1 cellular context compared by ENCODE assay signal in the genomic region with DNA sequence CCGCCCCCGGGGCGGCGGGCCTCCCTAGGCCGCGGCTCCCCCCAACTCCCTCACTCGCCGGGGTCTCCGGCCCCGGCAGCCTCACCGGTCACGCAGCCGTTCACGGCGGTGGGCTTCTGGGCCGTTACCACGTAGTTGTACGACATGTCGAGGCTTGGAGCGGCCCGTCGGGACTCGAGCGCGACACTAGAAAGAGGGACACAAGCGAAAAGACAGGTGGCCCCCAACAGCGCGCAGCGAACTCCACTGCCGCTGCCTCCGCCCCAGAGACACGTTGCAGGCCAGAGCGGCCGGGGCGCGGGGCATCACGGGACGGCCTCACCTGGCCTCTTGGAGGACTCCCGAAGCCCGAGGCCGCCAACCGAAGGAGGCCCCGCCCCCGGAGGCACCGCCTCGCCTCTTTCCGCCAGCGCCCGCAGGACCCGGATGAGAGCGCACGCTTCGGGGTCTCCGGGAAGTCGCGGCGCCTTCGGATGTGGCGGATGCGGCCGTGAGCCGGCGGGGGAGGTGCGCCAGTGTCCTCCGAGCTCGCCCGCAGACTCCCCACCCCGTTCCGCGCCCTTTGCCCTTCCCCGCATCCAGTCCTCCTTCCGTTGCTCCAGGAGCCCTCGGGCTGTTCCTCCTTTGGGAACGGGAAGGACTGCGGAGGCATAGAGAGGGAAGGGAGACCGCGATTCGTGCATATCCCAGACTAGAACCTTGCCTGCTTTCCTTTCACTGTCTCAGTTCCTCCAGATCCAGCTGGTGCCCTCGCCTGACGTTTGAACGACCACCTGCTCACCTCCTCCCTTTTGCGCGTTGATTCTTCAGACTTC.
TF ChIP-seq lines count a peak whose summit lies in the region.

A gene (minus strand): TSS at position 283 of the 815 bp plus-strand sequence. CDS start 137 bp downstream, at position 146.
A gene with protein sequence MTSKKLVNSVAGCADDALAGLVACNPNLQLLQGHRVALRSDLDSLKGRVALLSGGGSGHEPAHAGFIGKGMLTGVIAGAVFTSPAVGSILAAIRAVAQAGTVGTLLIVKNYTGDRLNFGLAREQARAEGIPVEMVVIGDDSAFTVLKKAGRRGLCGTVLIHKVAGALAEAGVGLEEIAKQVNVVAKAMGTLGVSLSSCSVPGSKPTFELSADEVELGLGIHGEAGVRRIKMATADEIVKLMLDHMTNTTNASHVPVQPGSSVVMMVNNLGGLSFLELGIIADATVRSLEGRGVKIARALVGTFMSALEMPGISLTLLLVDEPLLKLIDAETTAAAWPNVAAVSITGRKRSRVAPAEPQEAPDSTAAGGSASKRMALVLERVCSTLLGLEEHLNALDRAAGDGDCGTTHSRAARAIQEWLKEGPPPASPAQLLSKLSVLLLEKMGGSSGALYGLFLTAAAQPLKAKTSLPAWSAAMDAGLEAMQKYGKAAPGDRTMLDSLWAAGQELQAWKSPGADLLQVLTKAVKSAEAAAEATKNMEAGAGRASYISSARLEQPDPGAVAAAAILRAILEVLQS (plus strand): TSS at position 406 of the 815 bp plus-strand sequence. CDS start 1,501 bp downstream, outside the sequence.

TF ChIP-seq in K562, 482 proteins besides CTCF, POLR2A, EP300 and RAD21 (continued from another document and continues in another):
- TF ChIP-seq NUFIP1 (IDR thresholded peaks at IDR 0.05; ENCODE audit: partially characterized antibody) = no peak
- TF ChIP-seq, protein P1, sequence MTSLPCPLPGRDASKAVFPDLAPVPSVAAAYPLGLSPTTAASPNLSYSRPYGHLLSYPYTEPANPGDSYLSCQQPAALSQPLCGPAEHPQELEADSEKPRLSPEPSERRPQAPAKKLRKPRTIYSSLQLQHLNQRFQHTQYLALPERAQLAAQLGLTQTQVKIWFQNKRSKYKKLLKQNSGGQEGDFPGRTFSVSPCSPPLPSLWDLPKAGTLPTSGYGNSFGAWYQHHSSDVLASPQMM (CRISPR knock-in tag; IDR thresholded peaks at IDR 0.05) = no peak
- TF ChIP-seq ESRRA (IDR thresholded peaks at IDR 0.05; ENCODE audit: borderline replicate concordance, low read depth) = peak; percentile 65; the same call in 1 of the 2 replicates
- no peak for TF ChIP-seq ASH1L (IDR thresholded peaks at IDR 0.05; ENCODE audit: borderline replicate concordance, low read depth, partially characterized antibody)
- TF ChIP-seq TSC22D4 (tag; IDR thresholded peaks at IDR 0.05) = no peak
- TF ChIP-seq CREBBP (IDR thresholded peaks at IDR 0.05; ENCODE audit: low read depth, low read length) = no peak
- peak; percentile 16; the same call in 1 of the 2 replicates for TF ChIP-seq TARDBP (IDR thresholded peaks at IDR 0.05)
- TF ChIP-seq, protein P2, sequence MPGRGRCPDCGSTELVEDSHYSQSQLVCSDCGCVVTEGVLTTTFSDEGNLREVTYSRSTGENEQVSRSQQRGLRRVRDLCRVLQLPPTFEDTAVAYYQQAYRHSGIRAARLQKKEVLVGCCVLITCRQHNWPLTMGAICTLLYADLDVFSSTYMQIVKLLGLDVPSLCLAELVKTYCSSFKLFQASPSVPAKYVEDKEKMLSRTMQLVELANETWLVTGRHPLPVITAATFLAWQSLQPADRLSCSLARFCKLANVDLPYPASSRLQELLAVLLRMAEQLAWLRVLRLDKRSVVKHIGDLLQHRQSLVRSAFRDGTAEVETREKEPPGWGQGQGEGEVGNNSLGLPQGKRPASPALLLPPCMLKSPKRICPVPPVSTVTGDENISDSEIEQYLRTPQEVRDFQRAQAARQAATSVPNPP (IDR thresholded peaks at IDR 0.05; ENCODE audit: borderline replicate concordance, insufficient read depth, insufficient read length) = no peak
- TF ChIP-seq C11orf30 (IDR thresholded peaks at IDR 0.05; ENCODE audit: low read depth) = peak; percentile 78
- TF ChIP-seq BRD9 (IDR thresholded peaks at IDR 0.05; ENCODE audit: low read depth, partially characterized antibody) = peak; percentile 44
- no peak for TF ChIP-seq ZNF41 (CRISPR knock-in tag; conservative IDR thresholded peaks at IDR 0.05)
- TF ChIP-seq SIN3A (IDR thresholded peaks at IDR 0.05; ENCODE audit: borderline replicate concordance in 2 of 2, control insufficient read depth in 1 of 2, low read depth in 2 of 2, low read length in 2 of 2) = peak; percentile 53 to 92; a peak in 3 of 4 replicates
- no peak for TF ChIP-seq KLF16 (IDR thresholded peaks at IDR 0.05)
- TF ChIP-seq, protein P3, sequence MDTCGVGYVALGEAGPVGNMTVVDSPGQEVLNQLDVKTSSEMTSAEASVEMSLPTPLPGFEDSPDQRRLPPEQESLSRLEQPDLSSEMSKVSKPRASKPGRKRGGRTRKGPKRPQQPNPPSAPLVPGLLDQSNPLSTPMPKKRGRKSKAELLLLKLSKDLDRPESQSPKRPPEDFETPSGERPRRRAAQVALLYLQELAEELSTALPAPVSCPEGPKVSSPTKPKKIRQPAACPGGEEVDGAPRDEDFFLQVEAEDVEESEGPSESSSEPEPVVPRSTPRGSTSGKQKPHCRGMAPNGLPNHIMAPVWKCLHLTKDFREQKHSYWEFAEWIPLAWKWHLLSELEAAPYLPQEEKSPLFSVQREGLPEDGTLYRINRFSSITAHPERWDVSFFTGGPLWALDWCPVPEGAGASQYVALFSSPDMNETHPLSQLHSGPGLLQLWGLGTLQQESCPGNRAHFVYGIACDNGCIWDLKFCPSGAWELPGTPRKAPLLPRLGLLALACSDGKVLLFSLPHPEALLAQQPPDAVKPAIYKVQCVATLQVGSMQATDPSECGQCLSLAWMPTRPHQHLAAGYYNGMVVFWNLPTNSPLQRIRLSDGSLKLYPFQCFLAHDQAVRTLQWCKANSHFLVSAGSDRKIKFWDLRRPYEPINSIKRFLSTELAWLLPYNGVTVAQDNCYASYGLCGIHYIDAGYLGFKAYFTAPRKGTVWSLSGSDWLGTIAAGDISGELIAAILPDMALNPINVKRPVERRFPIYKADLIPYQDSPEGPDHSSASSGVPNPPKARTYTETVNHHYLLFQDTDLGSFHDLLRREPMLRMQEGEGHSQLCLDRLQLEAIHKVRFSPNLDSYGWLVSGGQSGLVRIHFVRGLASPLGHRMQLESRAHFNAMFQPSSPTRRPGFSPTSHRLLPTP (IDR thresholded peaks at IDR 0.05; ENCODE audit: borderline replicate concordance, extremely low read depth, insufficient read length) = no peak
- no peak for TF ChIP-seq DNMT1 (IDR thresholded peaks at IDR 0.05)
- TF ChIP-seq, protein P4, sequence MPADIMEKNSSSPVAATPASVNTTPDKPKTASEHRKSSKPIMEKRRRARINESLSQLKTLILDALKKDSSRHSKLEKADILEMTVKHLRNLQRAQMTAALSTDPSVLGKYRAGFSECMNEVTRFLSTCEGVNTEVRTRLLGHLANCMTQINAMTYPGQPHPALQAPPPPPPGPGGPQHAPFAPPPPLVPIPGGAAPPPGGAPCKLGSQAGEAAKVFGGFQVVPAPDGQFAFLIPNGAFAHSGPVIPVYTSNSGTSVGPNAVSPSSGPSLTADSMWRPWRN (IDR thresholded peaks at IDR 0.05; ENCODE audit: low read depth) = no peak
- peak; percentile 13; the same call in 1 of the 2 replicates for TF ChIP-seq SMAD4 (CRISPR knock-in tag; conservative IDR thresholded peaks at IDR 0.05)
- no peak for TF ChIP-seq DDX20 (tag; IDR thresholded peaks at IDR 0.05; ENCODE audit: low read depth)
- no peak for TF ChIP-seq ZNF408 (CRISPR knock-in tag; IDR thresholded peaks at IDR 0.05; ENCODE audit: low read depth)
- TF ChIP-seq PTBP1 (IDR thresholded peaks at IDR 0.05; ENCODE audit: low read depth, low read length) = no peak
- no peak for TF ChIP-seq BRF1 (IDR thresholded peaks at IDR 0.05; ENCODE audit: borderline replicate concordance, extremely low read depth, insufficient read length)
- TF ChIP-seq SNIP1 (IDR thresholded peaks at IDR 0.05; ENCODE audit: low read depth) = peak; percentile 89
- no peak for TF ChIP-seq ZNF507 (tag; conservative IDR thresholded peaks at IDR 0.05)
- TF ChIP-seq ZKSCAN3 (CRISPR knock-in tag; IDR thresholded peaks at IDR 0.05) = no peak
- TF ChIP-seq LEF1 (IDR thresholded peaks at IDR 0.05) = no peak; the same call in 1 of the 2 replicates
- peak; percentile 73; the same call in 1 of the 2 replicates for TF ChIP-seq SP1 (CRISPR knock-in tag; IDR thresholded peaks at IDR 0.05)
- TF ChIP-seq, protein P5, sequence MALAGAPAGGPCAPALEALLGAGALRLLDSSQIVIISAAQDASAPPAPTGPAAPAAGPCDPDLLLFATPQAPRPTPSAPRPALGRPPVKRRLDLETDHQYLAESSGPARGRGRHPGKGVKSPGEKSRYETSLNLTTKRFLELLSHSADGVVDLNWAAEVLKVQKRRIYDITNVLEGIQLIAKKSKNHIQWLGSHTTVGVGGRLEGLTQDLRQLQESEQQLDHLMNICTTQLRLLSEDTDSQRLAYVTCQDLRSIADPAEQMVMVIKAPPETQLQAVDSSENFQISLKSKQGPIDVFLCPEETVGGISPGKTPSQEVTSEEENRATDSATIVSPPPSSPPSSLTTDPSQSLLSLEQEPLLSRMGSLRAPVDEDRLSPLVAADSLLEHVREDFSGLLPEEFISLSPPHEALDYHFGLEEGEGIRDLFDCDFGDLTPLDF (CRISPR knock-in tag; IDR thresholded peaks at IDR 0.05) = peak; percentile 62; the same call in 1 of the 2 replicates
- TF ChIP-seq MTA1 (IDR thresholded peaks at IDR 0.05; ENCODE audit: borderline replicate concordance) = no peak
- TF ChIP-seq MCM7 (IDR thresholded peaks at IDR 0.05) = no peak
- TF ChIP-seq ZNF212 (CRISPR knock-in tag; IDR thresholded peaks at IDR 0.05) = no peak
- no peak for TF ChIP-seq NR4A1 (CRISPR knock-in tag; IDR thresholded peaks at IDR 0.05)
- no peak for TF ChIP-seq NR4A1 (tag; IDR thresholded peaks at IDR 0.05)
- TF ChIP-seq FOXJ2 (tag; IDR thresholded peaks at IDR 0.05) = no peak
- no peak for TF ChIP-seq MCM3 (IDR thresholded peaks at IDR 0.05)
- no peak for TF ChIP-seq SIX5 (IDR thresholded peaks at IDR 0.05; ENCODE audit: borderline replicate concordance in 1 of 2, insufficient read depth in 1 of 2, low read depth in 1 of 2, low read length in 2 of 2)
- TF ChIP-seq, protein P6, sequence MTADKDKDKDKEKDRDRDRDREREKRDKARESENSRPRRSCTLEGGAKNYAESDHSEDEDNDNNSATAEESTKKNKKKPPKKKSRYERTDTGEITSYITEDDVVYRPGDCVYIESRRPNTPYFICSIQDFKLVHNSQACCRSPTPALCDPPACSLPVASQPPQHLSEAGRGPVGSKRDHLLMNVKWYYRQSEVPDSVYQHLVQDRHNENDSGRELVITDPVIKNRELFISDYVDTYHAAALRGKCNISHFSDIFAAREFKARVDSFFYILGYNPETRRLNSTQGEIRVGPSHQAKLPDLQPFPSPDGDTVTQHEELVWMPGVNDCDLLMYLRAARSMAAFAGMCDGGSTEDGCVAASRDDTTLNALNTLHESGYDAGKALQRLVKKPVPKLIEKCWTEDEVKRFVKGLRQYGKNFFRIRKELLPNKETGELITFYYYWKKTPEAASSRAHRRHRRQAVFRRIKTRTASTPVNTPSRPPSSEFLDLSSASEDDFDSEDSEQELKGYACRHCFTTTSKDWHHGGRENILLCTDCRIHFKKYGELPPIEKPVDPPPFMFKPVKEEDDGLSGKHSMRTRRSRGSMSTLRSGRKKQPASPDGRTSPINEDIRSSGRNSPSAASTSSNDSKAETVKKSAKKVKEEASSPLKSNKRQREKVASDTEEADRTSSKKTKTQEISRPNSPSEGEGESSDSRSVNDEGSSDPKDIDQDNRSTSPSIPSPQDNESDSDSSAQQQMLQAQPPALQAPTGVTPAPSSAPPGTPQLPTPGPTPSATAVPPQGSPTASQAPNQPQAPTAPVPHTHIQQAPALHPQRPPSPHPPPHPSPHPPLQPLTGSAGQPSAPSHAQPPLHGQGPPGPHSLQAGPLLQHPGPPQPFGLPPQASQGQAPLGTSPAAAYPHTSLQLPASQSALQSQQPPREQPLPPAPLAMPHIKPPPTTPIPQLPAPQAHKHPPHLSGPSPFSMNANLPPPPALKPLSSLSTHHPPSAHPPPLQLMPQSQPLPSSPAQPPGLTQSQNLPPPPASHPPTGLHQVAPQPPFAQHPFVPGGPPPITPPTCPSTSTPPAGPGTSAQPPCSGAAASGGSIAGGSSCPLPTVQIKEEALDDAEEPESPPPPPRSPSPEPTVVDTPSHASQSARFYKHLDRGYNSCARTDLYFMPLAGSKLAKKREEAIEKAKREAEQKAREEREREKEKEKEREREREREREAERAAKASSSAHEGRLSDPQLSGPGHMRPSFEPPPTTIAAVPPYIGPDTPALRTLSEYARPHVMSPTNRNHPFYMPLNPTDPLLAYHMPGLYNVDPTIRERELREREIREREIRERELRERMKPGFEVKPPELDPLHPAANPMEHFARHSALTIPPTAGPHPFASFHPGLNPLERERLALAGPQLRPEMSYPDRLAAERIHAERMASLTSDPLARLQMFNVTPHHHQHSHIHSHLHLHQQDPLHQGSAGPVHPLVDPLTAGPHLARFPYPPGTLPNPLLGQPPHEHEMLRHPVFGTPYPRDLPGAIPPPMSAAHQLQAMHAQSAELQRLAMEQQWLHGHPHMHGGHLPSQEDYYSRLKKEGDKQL (CRISPR knock-in tag; IDR thresholded peaks at IDR 0.05; ENCODE audit: borderline replicate concordance) = no peak
- peak; percentile 28; the same call in 1 of the 2 replicates for TF ChIP-seq ZBTB17 (CRISPR knock-in tag; IDR thresholded peaks at IDR 0.05)
- TF ChIP-seq, protein P7, sequence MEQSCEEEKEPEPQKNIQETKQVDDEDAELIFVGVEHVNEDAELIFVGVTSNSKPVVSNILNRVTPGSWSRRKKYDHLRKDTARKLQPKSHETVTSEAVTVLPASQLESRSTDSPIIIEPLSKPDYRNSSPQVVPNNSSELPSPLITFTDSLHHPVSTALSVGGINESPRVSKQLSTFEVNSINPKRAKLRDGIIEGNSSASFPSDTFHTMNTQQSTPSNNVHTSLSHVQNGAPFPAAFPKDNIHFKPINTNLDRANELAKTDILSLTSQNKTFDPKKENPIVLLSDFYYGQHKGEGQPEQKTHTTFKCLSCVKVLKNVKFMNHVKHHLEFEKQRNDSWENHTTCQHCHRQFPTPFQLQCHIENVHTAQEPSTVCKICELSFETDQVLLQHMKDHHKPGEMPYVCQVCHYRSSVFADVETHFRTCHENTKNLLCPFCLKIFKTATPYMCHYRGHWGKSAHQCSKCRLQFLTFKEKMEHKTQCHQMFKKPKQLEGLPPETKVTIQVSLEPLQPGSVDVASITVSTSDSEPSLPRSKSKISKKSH (CRISPR knock-in tag; IDR thresholded peaks at IDR 0.05) = no peak
- no peak for TF ChIP-seq ZC3H11A (IDR thresholded peaks at IDR 0.05; ENCODE audit: low read depth, low read length)
- peak; percentile 88 for TF ChIP-seq LCOR (CRISPR knock-in tag; IDR thresholded peaks at IDR 0.05)
- TF ChIP-seq ZNF695 (CRISPR knock-in tag; IDR thresholded peaks at IDR 0.05) = no peak
- peak; percentile 90 for TF ChIP-seq RBBP5 (IDR thresholded peaks at IDR 0.05; ENCODE audit: borderline replicate concordance, insufficient read depth, low read length, poor library complexity, severe bottlenecking)
- TF ChIP-seq, protein P8, sequence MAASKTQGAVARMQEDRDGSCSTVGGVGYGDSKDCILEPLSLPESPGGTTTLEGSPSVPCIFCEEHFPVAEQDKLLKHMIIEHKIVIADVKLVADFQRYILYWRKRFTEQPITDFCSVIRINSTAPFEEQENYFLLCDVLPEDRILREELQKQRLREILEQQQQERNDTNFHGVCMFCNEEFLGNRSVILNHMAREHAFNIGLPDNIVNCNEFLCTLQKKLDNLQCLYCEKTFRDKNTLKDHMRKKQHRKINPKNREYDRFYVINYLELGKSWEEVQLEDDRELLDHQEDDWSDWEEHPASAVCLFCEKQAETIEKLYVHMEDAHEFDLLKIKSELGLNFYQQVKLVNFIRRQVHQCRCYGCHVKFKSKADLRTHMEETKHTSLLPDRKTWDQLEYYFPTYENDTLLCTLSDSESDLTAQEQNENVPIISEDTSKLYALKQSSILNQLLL (CRISPR knock-in tag; IDR thresholded peaks at IDR 0.05; ENCODE audit: borderline replicate concordance) = no peak
- TF ChIP-seq ZNF253 (CRISPR knock-in tag; conservative IDR thresholded peaks at IDR 0.05) = no peak
